ENCODE assay signal across 9 cellular contexts in genomic region chr22:36238348-36239149, GRCh38. TPM values are rescaled to one million over a fixed set of nuclear protein-coding genes. Genes with fewer than 3 reads are reported as not detected.
DNase-seq lines count a peak whose midpoint lies in the region; ATAC-seq and TF ChIP-seq lines count a peak whose summit lies in the region.
"Had no signal": no experiment of that assay in that cellular context is flagged by ENCODE, and none has a peak within 500 bp of the region (broad histone marks: within the 10 kb centered on the region; RNA-seq: fewer than 3 reads in every experiment).

No MANE protein-coding gene starts in this region.

- POLR2A ChIA-PET in activated B cell treated with CpG ODN at 0.5 μM for 24 hours (lab: Charles Lee) = interaction anchor here (0.5 to 3.1 kb wide), 11 partner anchors 10 to 829 kb away, joined by 3 to 13 read pairs (median 3); partner anchors contain the start of genes APOL1, APOL3, EIF3D and FOXRED2

- CTCF ChIA-PET in activated B cell treated with CpG ODN at 0.5 μM for 24 hours (lab: Charles Lee) = interaction anchor here (0.6 to 2.9 kb wide), 11 partner anchors 15 to 248 kb away, joined by 3 to 12 read pairs (median 3); partner anchors contain the start of gene APOL1

- H3K36me3 ChIP-seq in HAP-1 (replicated peaks) (no peaks in the 10 kb centered on the region), psoas muscle (ENCODE audit: insufficient read depth in 1 of 2, low read depth in 1 of 2) (peaks cover 0 to 17% of the 10 kb centered on the region in 2 donors)

- in situ Hi-C loops in HAP-1 (cut with MboI; ENCODE audit: low sequenced_read_pairs) = no loop called here

- ATAC-seq in activated B cell treated with CpG ODN at 0.5 μM for 24 hours (ENCODE audit: low read depth) (peak; percentile 3), foreskin keratinocyte (peak; percentile 1), psoas muscle (peak; percentile 24 to 56 (median 35)), HG03565 (IDR thresholded peaks at IDR 0.05; ENCODE audit: unreplicated experiment) (no peak), HG03342 (IDR thresholded peaks at IDR 0.05; ENCODE audit: unreplicated experiment) (no peak), GM21737 (IDR thresholded peaks at IDR 0.05; ENCODE audit: unreplicated experiment) (no peak)

- intact Hi-C loops in activated B cell treated with CpG ODN at 0.5 μM for 24 hours (cut with micrococcal nuclease) = loop anchor here (1.0 to 5.0 kb wide), 3 partner anchors 14 to 41 kb away; partner anchors contain the start of gene APOL1
- intact Hi-C loops in psoas muscle (cut with DNase I) = loop anchor here (2.0 to 5.0 kb wide), 2 partner anchors 41 to 42 kb away; no protein-coding TSS in a partner anchor

- peak overlapping the region; percentile 48 for H3K27ac ChIP-seq in foreskin keratinocyte
- H3K27ac ChIP-seq in psoas muscle = peak overlapping the region; percentile 86

- no peaks in the 10 kb centered on the region for H3K27me3 ChIP-seq in HAP-1 (ENCODE audit: low read depth)
- no peaks in the 10 kb centered on the region for H3K27me3 ChIP-seq in foreskin keratinocyte
- no peaks in the 10 kb centered on the region for H3K27me3 ChIP-seq in psoas muscle (ENCODE audit: insufficient read depth in 3 of 3, low read length in 2 of 3)

- peaks cover 3% of the 10 kb centered on the region for H3K9me3 Mint-ChIP-seq in activated B cell treated with CpG ODN at 0.5 μM for 24 hours

- H3K27ac Mint-ChIP-seq in activated B cell treated with CpG ODN at 0.5 μM for 24 hours = peak overlapping the region; percentile 94

- 0 to 1% (median 1%) methylated on average over 5 of the region's 5 CpGs for WGBS in psoas muscle, 3 donors

- peaks cover 50% of the 10 kb centered on the region for H3K4me1 Mint-ChIP-seq in activated B cell treated with CpG ODN at 0.5 μM for 24 hours

- peaks cover 3% of the 10 kb centered on the region for H3K9me3 ChIP-seq in HAP-1
- no peaks in the 10 kb centered on the region for H3K9me3 ChIP-seq in psoas muscle

- H3K27me3 Mint-ChIP-seq in activated B cell treated with CpG ODN at 0.5 μM for 24 hours = no peaks in the 10 kb centered on the region

- H3K4me3 Mint-ChIP-seq in activated B cell treated with CpG ODN at 0.5 μM for 24 hours = peak overlapping the region; percentile 98

- H3K36me3 Mint-ChIP-seq in activated B cell treated with CpG ODN at 0.5 μM for 24 hours (ENCODE audit: low read depth) = peaks cover 39% of the 10 kb centered on the region

- peak overlapping the region; percentile 35 for H3K4me3 ChIP-seq in HAP-1
- peak overlapping the region; percentile 75 for H3K4me3 ChIP-seq in psoas muscle

- H3K4me1 ChIP-seq in HAP-1 (peaks cover 11% of the 10 kb centered on the region), foreskin keratinocyte (no peaks in the 10 kb centered on the region), psoas muscle (peaks cover 38% of the 10 kb centered on the region)

- TF ChIP-seq CTCF in activated B cell treated with CpG ODN at 0.5 μM for 24 hours (IDR thresholded peaks at IDR 0.05) (no peak), foreskin keratinocyte (conservative IDR thresholded peaks at IDR 0.05) (no peak), psoas muscle (IDR thresholded peaks at IDR 0.05) (no peak)

- DNase-seq in AML-193 (lab: John Stamatoyannopoulos, UW) (peak; percentile 9 to 10), HAP-1 (ENCODE audit: low spot score in 2 of 2) (no peak), activated B cell treated with CpG ODN at 0.5 μM for 24 hours (no peak), foreskin keratinocyte (no peak), psoas muscle (peak in 1 of 2 donors; percentile 18)

RNA-seq across cellular contexts. Expression of gene APOL2, which starts 0.8 kb away (rescaled TPM):
- total RNA-seq in activated B cell treated with CpG ODN at 0.5 μM for 24 hours = 35.7 and 38.3 TPM in 2 replicates
- 14.7 TPM in 2 replicates for total RNA-seq in foreskin keratinocyte
- polyA plus RNA-seq in foreskin keratinocyte = 10.0 and 10.6 TPM in 2 replicates
- 10 to 100 TPM; 24.4 to 54.7 (median 43.6) TPM for total RNA-seq in psoas muscle
- polyA plus RNA-seq in psoas muscle = 10 to 100 TPM; 17.5 to 52.2 (median 26.8) TPM

RNA-seq across cellular contexts. Expression of gene APOL1, which starts 14.4 kb away (rescaled TPM):
- total RNA-seq in activated B cell treated with CpG ODN at 0.5 μM for 24 hours = 10.4 and 10.7 TPM in 2 replicates
- total RNA-seq in foreskin keratinocyte = 1.3 and 1.8 TPM in 2 replicates
- 1.2 and 2.2 TPM in 2 replicates for polyA plus RNA-seq in foreskin keratinocyte
- 10 to 100 TPM in 3 of 4 donors, 1 to 10 TPM in 1; 5.7 to 16.3 (median 13.5) TPM for total RNA-seq in psoas muscle
- 1 to 10 TPM; 5.3 to 6.0 (median 5.8) TPM for polyA plus RNA-seq in psoas muscle

RNA-seq across cellular contexts. Expression of gene APOL4, which starts 36.9 kb away (rescaled TPM):
- total RNA-seq in activated B cell treated with CpG ODN at 0.5 μM for 24 hours (0.05 TPM in 1 of 2 replicates, not detected in the other), foreskin keratinocyte (not detected in 2 replicates), psoas muscle (1 to 10 TPM in 3 of 4 donors, under 1 TPM in 1; 0.86 to 6.8 (median 2.5) TPM)
- polyA plus RNA-seq in foreskin keratinocyte (not detected in 2 replicates), psoas muscle (1 to 10 TPM; 1.1 to 2.1 (median 1.6) TPM)
- total RNA-seq: renal cortical epithelial cell had no signal

Comparison
In these comparisons a context has a peak if more than half of its experiments do, and no peak if none do; other contexts are left out.
1. DNase-seq: peak in AML-193 (2 of 2); none in HAP-1 (0 of 2), activated B cell treated with CpG ODN at 0.5 μM for 24 hours (single experiment) and foreskin keratinocyte (0 of 2).
2. ATAC-seq: peak in activated B cell treated with CpG ODN at 0.5 μM for 24 hours (single experiment), foreskin keratinocyte (single experiment) and psoas muscle (4 of 4); none in HG03565 (single experiment), HG03342 (single experiment) and GM21737 (single experiment).